ENCODE assay signal across 9 cellular contexts in genomic region chr17:34306466-34306865, GRCh38. TPM values are rescaled to one million over a fixed set of nuclear protein-coding genes. Genes with fewer than 3 reads are reported as not detected.
A peak's percentile ranks its signal among the peaks of the same experiment; 100 is the strongest.
DNase-seq lines count a peak whose midpoint lies in the region; ATAC-seq and TF ChIP-seq lines count a peak whose summit lies in the region.
"Had no signal": no experiment of that assay in that cellular context is flagged by ENCODE, and none has a peak within 500 bp of the region (broad histone marks: within the 10 kb centered on the region; RNA-seq: fewer than 3 reads in every experiment).

No MANE protein-coding gene starts in this region.

- no peaks in the 10 kb centered on the region for H3K9me3 Mint-ChIP-seq in T-cell

- no peak overlapping the region for H3K4me3 ChIP-seq in epithelial cell of esophagus (ENCODE audit: low read length)

- H3K36me3 Mint-ChIP-seq in T-cell = no peaks in the 10 kb centered on the region
- H3K36me3 Mint-ChIP-seq: activated naive CD8-positive, alpha-beta T cell had no signal

- CTCF ChIA-PET in T-cell (lab: Charles Lee) = no interaction called here

- peak; percentile 36 for TF ChIP-seq CTCF in epithelial cell of esophagus (IDR thresholded peaks at IDR 0.05; ENCODE audit: insufficient read depth, low read depth, low read length, missing control alignments)

- no peak for ATAC-seq in GM21529 (IDR thresholded peaks at IDR 0.05; ENCODE audit: unreplicated experiment)
- ATAC-seq in GM21717 (IDR thresholded peaks at IDR 0.05; ENCODE audit: unreplicated experiment) = no peak
- no peak for ATAC-seq in T-cell (replicated peaks in 1 of 4)
- ATAC-seq in HG03469 (IDR thresholded peaks at IDR 0.05; ENCODE audit: unreplicated experiment) = no peak

- no peak overlapping the region for H3K4me3 Mint-ChIP-seq in T-cell
- H3K4me3 Mint-ChIP-seq: activated naive CD8-positive, alpha-beta T cell had no signal

- H3K27ac Mint-ChIP-seq in T-cell = no peak overlapping the region
- H3K27ac Mint-ChIP-seq: activated naive CD8-positive, alpha-beta T cell had no signal

- no peaks in the 10 kb centered on the region for H3K4me1 Mint-ChIP-seq in T-cell

- POLR2A ChIA-PET in T-cell (lab: Charles Lee) = no interaction called here

- DNase-seq in AG20443 (ENCODE audit: low spot score) = peak; percentile 80
- DNase-seq in NCI-H748 treated with DMSO at 0.1 percent for 48 hours (lab: John Stamatoyannopoulos, UW) = peak; percentile 13
- peak; percentile 41 for DNase-seq in epithelial cell of esophagus (ENCODE audit: low read depth)
- DNase-seq in medulla oblongata (ENCODE audit: extremely low spot score) = peak; percentile 62
- DNase-seq in T-cell = no peak

- H3K27me3 Mint-ChIP-seq in T-cell = peaks cover 5 to 16% of the 10 kb centered on the region in 2 donors

RNA-seq across cellular contexts. Expression of gene CCL8, which starts 12.8 kb away (rescaled TPM):
- not detected for total RNA-seq in T-cell

RNA-seq across cellular contexts. Expression of gene CCL11, which starts 20.9 kb away (rescaled TPM):
- total RNA-seq in T-cell = not detected

RNA-seq across cellular contexts. Expression of gene CCL7, which starts 36.4 kb away (rescaled TPM):
- total RNA-seq in T-cell = not detected

RNA-seq across cellular contexts. Expression of gene CCL13, which starts 49.8 kb away (rescaled TPM):
- total RNA-seq in T-cell = not detected

RNA-seq across cellular contexts. Expression of gene CCL2, which starts 51.4 kb away (rescaled TPM):
- under 1 TPM in 3 of 5 donors, not detected in 2; 0.38 to 0.76 (median 0.60) TPM for total RNA-seq in T-cell

Comparison
In these comparisons a context has a peak if more than half of its experiments do, and no peak if none do; other contexts are left out.
1. DNase-seq: peak in AG20443 (single experiment), NCI-H748 treated with DMSO at 0.1 percent for 48 hours (single experiment), epithelial cell of esophagus (single experiment) and medulla oblongata (single experiment); none in T-cell (0 of 34).